Comparison of ENCODE assay signal across 11 cellular contexts in genomic region chr16:85366031-85366763, GRCh38.
DNase-seq lines count a peak whose midpoint lies in the region; TF ChIP-seq lines count a peak whose summit lies in the region.
"Had no signal": no experiment of that assay in that cellular context is flagged by ENCODE, and none has a peak within 500 bp of the region (broad histone marks: within the 10 kb centered on the region; RNA-seq: fewer than 3 reads in every experiment).

No MANE protein-coding gene starts in this region.

- 49 to 80% methylated on average over 2 to 22 of the region's 22 CpGs for WGBS in transverse colon (ENCODE audit: low coverage in 1 of 2), 2 donors

- peaks cover 23 to 45% (median 36%) of the 10 kb centered on the region in 4 donors for H3K4me1 ChIP-seq in transverse colon

- no peak overlapping the region for H3K4me3 ChIP-seq in transverse colon

- H3K4me3 Mint-ChIP-seq in immature natural killer cell = no peak overlapping the region

- no peaks in the 10 kb centered on the region for H3K4me1 Mint-ChIP-seq in immature natural killer cell

- no peak overlapping the region for H3K27ac Mint-ChIP-seq in immature natural killer cell

- intact Hi-C loops in transverse colon (cut with DNase I; ENCODE audit: low total_unique reads) = no loop called here

- no peaks in the 10 kb centered on the region for H3K36me3 ChIP-seq in transverse colon

- no peaks in the 10 kb centered on the region for H3K27me3 ChIP-seq in transverse colon

- no peak for TF ChIP-seq POLR2A in transverse colon (IDR thresholded peaks at IDR 0.05)

- H3K27ac ChIP-seq in transverse colon = peak overlapping the region; percentile 60 to 81 (median 72)

- TF ChIP-seq EP300 in transverse colon (IDR thresholded peaks at IDR 0.05; ENCODE audit: low read depth) = no peak

- no peaks in the 10 kb centered on the region for H3K36me3 Mint-ChIP-seq in immature natural killer cell

- no peaks in the 10 kb centered on the region for H3K9me3 Mint-ChIP-seq in immature natural killer cell

- peaks cover 0 to 6% (median 2%) of the 10 kb centered on the region in 3 donors for H3K27me3 Mint-ChIP-seq in immature natural killer cell (ENCODE audit: low read depth in 3 of 3)

- DNase-seq in NCI-H345 (lab: John Stamatoyannopoulos, UW) = peak; percentile 39
- no peak for DNase-seq in NCI-H345 treated with DMSO at 0.1 percent for 48 hours (lab: John Stamatoyannopoulos, UW; ENCODE audit: unreplicated experiment)
- DNase-seq in SK-N-DZ (ENCODE audit: low spot score) = peak; percentile 63
- DNase-seq in iPS-NIHi7 (ENCODE audit: extremely low spot score) = peak; percentile 60
- DNase-seq in transverse colon = no peak
- no peak for DNase-seq in AML-193 (lab: John Stamatoyannopoulos, UW)
- no peak for DNase-seq in activated CD4-positive, alpha-beta T cell treated with anti-CD3 and anti-CD28 coated beads, Interleukin-2, amount 50 U/mL, for 48 hours
- no peak for DNase-seq in immature natural killer cell
- DNase-seq: activated CD8-positive, alpha-beta memory T cell treated with anti-CD3 and anti-CD28 coated beads for 24 hours; activated naive CD4-positive, alpha-beta T cell treated with anti-CD3 and anti-CD28 coated beads, Interleukin-2, amount 50 U/mL, for 16 hours; KG1 had no signal

- H3K9me3 ChIP-seq in transverse colon = no peaks in the 10 kb centered on the region

- in situ Hi-C loops in transverse colon (cut with MboI; ENCODE audit: low pct_ligation_motif_present in 1 of 4, low pct_unique_long_range_greater_than_20kb in 1 of 4, low sequenced_read_pairs in 3 of 4) = no loop called here

- no peak for TF ChIP-seq CTCF in transverse colon (IDR thresholded peaks at IDR 0.05)

Comparison
In these comparisons a context has a peak if more than half of its experiments do, and no peak if none do; other contexts are left out.
1. DNase-seq: peak in NCI-H345 (single experiment), SK-N-DZ (single experiment) and iPS-NIHi7 (single experiment); none in NCI-H345 treated with DMSO at 0.1 percent for 48 hours (single experiment), transverse colon (single experiment), AML-193 (0 of 2), activated CD4-positive, alpha-beta T cell treated with anti-CD3 and anti-CD28 coated beads, Interleukin-2, amount 50 U/mL, for 48 hours (0 of 2) and immature natural killer cell (0 of 3).